ENCODE assay signal across 9 cellular contexts in the genomic region with DNA sequence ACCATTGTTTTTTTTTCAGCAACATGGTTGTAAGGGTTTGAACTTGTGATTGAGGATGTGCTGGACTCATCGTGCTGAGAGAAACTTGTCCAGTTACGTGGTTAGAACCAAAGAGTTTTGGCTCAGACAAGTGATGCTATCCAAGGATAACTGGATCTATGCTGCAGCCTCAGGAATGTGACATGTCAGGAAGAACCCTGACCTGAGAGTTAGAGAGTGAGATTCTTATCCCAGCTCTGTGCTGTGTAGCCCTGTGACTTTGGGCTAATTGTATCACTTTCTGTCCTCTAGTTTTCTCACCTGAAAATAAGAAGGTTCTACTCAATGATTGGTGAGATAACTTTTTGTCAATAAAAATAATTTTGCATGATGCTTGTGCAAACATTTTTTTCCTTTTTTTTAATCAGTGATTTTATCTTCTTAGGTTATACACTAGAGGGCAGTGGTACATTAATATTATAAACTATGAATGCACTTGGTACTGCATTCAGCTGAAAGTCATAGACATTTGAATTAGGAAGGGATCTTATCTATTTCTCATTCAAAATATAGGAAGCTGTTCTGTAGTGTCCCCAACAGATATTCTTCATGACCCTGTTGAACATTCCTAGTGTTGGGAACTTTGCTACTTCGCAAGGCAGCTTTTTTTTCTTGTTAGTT.
DNase-seq lines count a peak whose midpoint lies in the region; ATAC-seq, FAIRE-seq and TF ChIP-seq lines count a peak whose summit lies in the region.
"Had no signal": no experiment of that assay in that cellular context is flagged by ENCODE, and none has a peak within 500 bp of the region (broad histone marks: within the 10 kb centered on the region; RNA-seq: fewer than 3 reads in every experiment).

No MANE protein-coding gene starts in this region.

- H3K4me3 Mint-ChIP-seq in activated T-cell treated with anti-CD3 and anti-CD28 coated beads, Interleukin-2, amount 50 U/mL, for 4 hours: no peak overlapping the region

- DNase-seq in GM23248: peak; percentile 63
- DNase-seq in NCI-H2171 treated with DMSO at 0.1 percent for 48 hours (lab: John Stamatoyannopoulos, UW): peak; percentile 74
- DNase-seq in brain microvascular endothelial cell: no peak
- no peak for DNase-seq in pancreas
- DNase-seq in activated T-cell treated with anti-CD3 and anti-CD28 coated beads, Interleukin-2, amount 50 U/mL, for 4 hours: no peak
- DNase-seq in spleen: no peak
- DNase-seq in activated CD4-positive, alpha-beta T cell treated with anti-CD3 and anti-CD28 coated beads for 4 hours: no peak
- DNase-seq: activated CD4-positive, alpha-beta T cell treated with anti-CD3 and anti-CD28 coated beads for 1 hour had no signal

- H3K9me2 ChIP-seq in GM23248 (ENCODE audit: insufficient read depth): no peaks in the 10 kb centered on the region

- intact Hi-C loops in pancreas (cut with DNase I): no loop called here
- intact Hi-C loops in spleen (cut with DNase I; ENCODE audit: low total_unique reads): no loop called here

- H3K4me1 ChIP-seq in GM23248 (ENCODE audit: insufficient read depth): no peaks in the 10 kb centered on the region
- no peaks in the 10 kb centered on the region for H3K4me1 ChIP-seq in pancreas
- no peaks in the 10 kb centered on the region for H3K4me1 ChIP-seq in spleen

- no peak overlapping the region for H2AFZ ChIP-seq in GM23248

- no peak for TF ChIP-seq POLR2A in spleen (IDR thresholded peaks at IDR 0.05)

- no peaks in the 10 kb centered on the region for H3K9me3 ChIP-seq in GM23248 (ENCODE audit: low read depth)
- H3K9me3 ChIP-seq in pancreas: no peaks in the 10 kb centered on the region
- H3K9me3 ChIP-seq in spleen: no peaks in the 10 kb centered on the region

- no peaks in the 10 kb centered on the region for H3K79me2 ChIP-seq in GM23248 (ENCODE audit: insufficient read depth)

- H3K36me3 ChIP-seq in GM23248 (ENCODE audit: low read depth): no peaks in the 10 kb centered on the region
- no peaks in the 10 kb centered on the region for H3K36me3 ChIP-seq in brain microvascular endothelial cell (replicated peaks)
- H3K36me3 ChIP-seq in pancreas: no peaks in the 10 kb centered on the region
- no peaks in the 10 kb centered on the region for H3K36me3 ChIP-seq in spleen

- ATAC-seq in pancreas: peak in 1 of 4 donors; percentile 42
- ATAC-seq in HG03095 (IDR thresholded peaks at IDR 0.05; ENCODE audit: unreplicated experiment): no peak
- ATAC-seq in activated T-cell treated with anti-CD3 and anti-CD28 coated beads, Interleukin-2, amount 50 U/mL, for 4 hours: no peak

- H3K27ac ChIP-seq in GM23248: no peak overlapping the region
- no peak overlapping the region for H3K27ac ChIP-seq in brain microvascular endothelial cell
- H3K27ac ChIP-seq in pancreas: no peak overlapping the region
- no peak overlapping the region for H3K27ac ChIP-seq in spleen

- WGBS in GM23248 (ENCODE audit: low coverage in 1 of 2, low lambda C conversion rate in 2 of 2, missing lambda C conversion rate in 2 of 2), 2 experiments: 47 to 48% methylated on average over 3 of the region's 3 CpGs
- WGBS in pancreas, 2 donors: 56 to 68% methylated on average over 3 of the region's 3 CpGs
- WGBS in spleen, 5 donors: 67 to 86% (median 79%) methylated on average over 3 of the region's 3 CpGs

- in situ Hi-C loops in GM23248 (cut with MboI) (no loop called here), brain microvascular endothelial cell (cut with HindIII; ENCODE audit: low pct_ligation_motif_present, low sequenced_read_pairs) (no loop called here)

- no peaks in the 10 kb centered on the region for H3K4me1 Mint-ChIP-seq in activated T-cell treated with anti-CD3 and anti-CD28 coated beads, Interleukin-2, amount 50 U/mL, for 4 hours (ENCODE audit: low read depth)

- no peaks in the 10 kb centered on the region for H3K27me3 ChIP-seq in GM23248 (replicated peaks; ENCODE audit: insufficient read depth)
- no peaks in the 10 kb centered on the region for H3K27me3 ChIP-seq in brain microvascular endothelial cell (replicated peaks)
- no peaks in the 10 kb centered on the region for H3K27me3 ChIP-seq in pancreas
- H3K27me3 ChIP-seq in spleen (replicated peaks in 1 of 7): no peaks in the 10 kb centered on the region

- H3K9me3 Mint-ChIP-seq in activated T-cell treated with anti-CD3 and anti-CD28 coated beads, Interleukin-2, amount 50 U/mL, for 4 hours: no peaks in the 10 kb centered on the region

- TF ChIP-seq CTCF in brain microvascular endothelial cell (IDR thresholded peaks at IDR 0.05; ENCODE audit: low read depth, low read length, missing control alignments) (peak; percentile 1), pancreas (IDR thresholded peaks at IDR 0.05) (peak in 1 of 4 donors; percentile 12), spleen (IDR thresholded peaks at IDR 0.05 in 8 of 11, conservative IDR thresholded peaks at IDR 0.05 in 3 of 11) (no peak)

- no peak overlapping the region for H3K4me2 ChIP-seq in GM23248 (ENCODE audit: unreplicated experiment)

- H4K20me1 ChIP-seq in GM23248 (ENCODE audit: insufficient read depth): no peaks in the 10 kb centered on the region

- FAIRE-seq in pancreas (lab: Jason Lieb, UNC): peak; percentile 26

- H3K4me3 ChIP-seq in GM23248 (no peak overlapping the region), brain microvascular endothelial cell (ENCODE audit: low read depth, low read length) (no peak overlapping the region), pancreas (no peak overlapping the region), spleen (no peak overlapping the region)

- H3F3A ChIP-seq in GM23248 (ENCODE audit: insufficient read depth): no peaks in the 10 kb centered on the region

- peaks cover 3% of the 10 kb centered on the region for H3K27me3 Mint-ChIP-seq in activated T-cell treated with anti-CD3 and anti-CD28 coated beads, Interleukin-2, amount 50 U/mL, for 4 hours (ENCODE audit: low read depth)

- no peaks in the 10 kb centered on the region for H3K36me3 Mint-ChIP-seq in activated T-cell treated with anti-CD3 and anti-CD28 coated beads, Interleukin-2, amount 50 U/mL, for 4 hours (ENCODE audit: insufficient read depth)

- H3K9ac ChIP-seq in GM23248: no peak overlapping the region

Comparison
In these comparisons a context has a peak if more than half of its experiments do, and no peak if none do; other contexts are left out.
1. DNase-seq: peak in GM23248 (single experiment) and NCI-H2171 treated with DMSO at 0.1 percent for 48 hours (single experiment); none in brain microvascular endothelial cell (single experiment), pancreas (0 of 6), activated T-cell treated with anti-CD3 and anti-CD28 coated beads, Interleukin-2, amount 50 U/mL, for 4 hours (single experiment), spleen (single experiment) and activated CD4-positive, alpha-beta T cell treated with anti-CD3 and anti-CD28 coated beads for 4 hours (0 of 2).